In genomic region chr1:149848340-149848771, GRCh38 we compare ENCODE assay signal across 10 cellular contexts. TPM values are rescaled to one million over a fixed set of nuclear protein-coding genes. Genes with fewer than 3 reads are reported as not detected.
DNase-seq lines count a peak whose midpoint lies in the region; ATAC-seq and TF ChIP-seq lines count a peak whose summit lies in the region.
"Had no signal": no experiment of that assay in that cellular context is flagged by ENCODE, and none has a peak within 500 bp of the region (broad histone marks: within the 10 kb centered on the region; RNA-seq: fewer than 3 reads in every experiment).

No MANE protein-coding gene starts in this region.

- H3K27ac ChIP-seq in Panc1 (ENCODE audit: low read length) (peak overlapping the region; percentile 100), RWPE1 (no peak overlapping the region)
- H3K27ac ChIP-seq: ovary, thoracic aorta had no signal

- no peaks in the 10 kb centered on the region for H3K9me3 ChIP-seq in Panc1 (ENCODE audit: control insufficient read depth, insufficient read depth, low read depth, low read length)
- H3K9me3 ChIP-seq: ovary, thoracic aorta had no signal

- CTCF ChIA-PET in Panc1 (lab: Charles Lee) (no interaction called here), RWPE1 (lab: Yijun Ruan, JAX) (interaction anchor here (0.6 kb wide), 2 partner anchors 339 to 363 kb away, joined by 3 to 6 read pairs; no protein-coding TSS in a partner anchor)

- no peaks in the 10 kb centered on the region for H3K27me3 ChIP-seq in Panc1 (ENCODE audit: control insufficient read depth, insufficient read depth, low read length)
- H3K27me3 ChIP-seq: ovary had no signal

- H3K27me3 Mint-ChIP-seq in endothelial cell (ENCODE audit: unreplicated experiment), result peaks cover 3% of the 10 kb centered on the region
- H3K27me3 Mint-ChIP-seq in CD14-positive monocyte (ENCODE audit: low read depth in 3 of 3), result no peaks in the 10 kb centered on the region

- peak overlapping the region; percentile 87 to 96 for H3K4me3 ChIP-seq in Panc1 (ENCODE audit: low read depth in 2 of 2, low read length in 2 of 2)
- H3K4me3 ChIP-seq: ovary had no signal

- no peak overlapping the region for H3K27ac Mint-ChIP-seq in endothelial cell (ENCODE audit: unreplicated experiment)
- peak overlapping the region in 1 of 7 donors; percentile 54 for H3K27ac Mint-ChIP-seq in CD14-positive monocyte

- ATAC-seq in Panc1, result no peak

- H3K4me3 Mint-ChIP-seq in endothelial cell (ENCODE audit: unreplicated experiment) (no peak overlapping the region), CD14-positive monocyte (peak overlapping the region in 1 of 2 donors; percentile 55)

- no peaks in the 10 kb centered on the region; the same call in 1 of the 2 replicates for H3K36me3 ChIP-seq in Panc1 (ENCODE audit: control insufficient read depth, insufficient read depth, low read length)
- H3K36me3 ChIP-seq: ovary, thoracic aorta had no signal

- peaks cover 29% of the 10 kb centered on the region for H3K4me1 ChIP-seq in Panc1 (ENCODE audit: control insufficient read depth, insufficient read depth, low read length)

- peaks cover 22% of the 10 kb centered on the region for H3K4me1 Mint-ChIP-seq in endothelial cell (ENCODE audit: unreplicated experiment)
- H3K4me1 Mint-ChIP-seq in CD14-positive monocyte, result peaks cover 60% of the 10 kb centered on the region

- DNase-seq in NCI-H748 (lab: John Stamatoyannopoulos, UW; ENCODE audit: unreplicated experiment) (peak; percentile 31), NCI-H748 treated with DMSO at 0.1 percent for 48 hours (lab: John Stamatoyannopoulos, UW) (no peak), Panc1 (ENCODE audit: low read depth, low spot score) (no peak), endothelial cell (ENCODE audit: low spot score) (peak; percentile 1), retina (peak; percentile 11), CD14-positive monocyte (ENCODE audit: low spot score) (no peak), RWPE1 (ENCODE audit: low spot score) (no peak), inferior parietal cortex (ENCODE audit: extremely low spot score) (no peak)

- intact Hi-C loops in Panc1 (cut with micrococcal nuclease; ENCODE audit: unreplicated experiment), result no loop called here
- intact Hi-C loops in CD14-positive monocyte (cut with micrococcal nuclease), result no loop called here

- no peaks in the 10 kb centered on the region for H3K36me3 Mint-ChIP-seq in endothelial cell (ENCODE audit: low read depth, unreplicated experiment)
- peaks cover 16 to 28% of the 10 kb centered on the region in 2 donors for H3K36me3 Mint-ChIP-seq in CD14-positive monocyte

- H3K9me3 Mint-ChIP-seq in endothelial cell (ENCODE audit: unreplicated experiment) (no peaks in the 10 kb centered on the region), CD14-positive monocyte (no peaks in the 10 kb centered on the region)

- TF ChIP-seq CTCF in Panc1 (IDR thresholded peaks at IDR 0.05), result no peak
- no peak for TF ChIP-seq CTCF in endothelial cell (IDR thresholded peaks at IDR 0.05; ENCODE audit: unreplicated experiment)
- TF ChIP-seq CTCF in CD14-positive monocyte (IDR thresholded peaks at IDR 0.05), result no peak
- no peak for TF ChIP-seq CTCF in RWPE1 (conservative IDR thresholded peaks at IDR 0.05; ENCODE audit: low read depth)

- in situ Hi-C loops in Panc1 (cut with HindIII; ENCODE audit: low pct_unique_long_range_greater_than_20kb, low sequenced_read_pairs), result no loop called here

- POLR2A ChIA-PET in Panc1 (lab: Charles Lee), result no interaction called here
- POLR2A ChIA-PET in RWPE1 (lab: Yijun Ruan, JAX; ENCODE audit: low non-redundant PET), result interaction anchor here (0.6 kb wide), 1 partner anchor 39 kb away, joined by 3 read pairs; a partner anchor contains a TSS

- no TSS peak for BruUV-seq in Panc1 (replicated peaks; lab: Mats Ljungman, UMichigan)

RNA-seq across cellular contexts. Expression of gene BOLA1, which starts 51.0 kb away (rescaled TPM):
- total RNA-seq in Panc1 (2021; ENCODE audit: unreplicated experiment) (14.6 TPM), endothelial cell (ENCODE audit: unreplicated experiment) (7.7 TPM)
- 21.1 TPM for polyA plus RNA-seq in Panc1 (2012; ENCODE audit: insufficient read length)
- polyA plus RNA-seq in CD14-positive monocyte, result 10 to 100 TPM; 17.6 to 17.8 TPM

Comparison
In these comparisons a context has a peak if more than half of its experiments do, and no peak if none do; other contexts are left out.
1. DNase-seq: peak in NCI-H748 (single experiment), endothelial cell (single experiment) and retina (single experiment); none in NCI-H748 treated with DMSO at 0.1 percent for 48 hours (single experiment), Panc1 (single experiment), CD14-positive monocyte (single experiment), RWPE1 (single experiment) and inferior parietal cortex (single experiment).